1 cellular context compared by ENCODE assay signal in the genomic region with DNA sequence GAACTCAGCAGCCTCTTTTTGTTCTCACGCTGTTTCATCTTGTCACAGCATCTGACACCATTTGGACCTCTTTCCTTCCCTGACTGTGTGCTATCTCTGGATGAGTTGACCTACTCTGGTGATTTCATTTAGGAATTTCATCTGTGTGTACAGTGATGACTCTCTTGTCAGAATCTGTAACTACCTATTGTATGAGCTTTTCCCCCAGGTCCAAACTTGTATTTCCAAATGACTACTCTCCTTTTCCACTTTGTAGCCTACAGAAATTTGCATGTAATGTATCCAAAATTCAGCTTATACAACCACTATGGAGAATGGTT.
TF ChIP-seq lines count a peak whose summit lies in the region.

No MANE protein-coding gene starts in this region.

TF ChIP-seq in GM23338, 12 proteins besides CTCF, POLR2A, EP300 and RAD21 (continued from another document):
- TF ChIP-seq ZNF462 (CRISPR knock-in tag; IDR thresholded peaks at IDR 0.05) (no peak), POLR2AphosphoS5 (IDR thresholded peaks at IDR 0.05; ENCODE audit: low read depth) (no peak), EZH2phosphoT487 (IDR thresholded peaks at IDR 0.05; ENCODE audit: unreplicated experiment) (no peak), CREB1 (CRISPR knock-in tag; IDR thresholded peaks at IDR 0.05; ENCODE audit: low read depth) (no peak), EZH2 (IDR thresholded peaks at IDR 0.05; ENCODE audit: low read depth, unreplicated experiment) (no peak), JUNB (IDR thresholded peaks at IDR 0.05; ENCODE audit: unreplicated experiment) (no peak), REST (IDR thresholded peaks at IDR 0.05; ENCODE audit: unreplicated experiment) (no peak)
- TF ChIP-seq, protein P1, sequence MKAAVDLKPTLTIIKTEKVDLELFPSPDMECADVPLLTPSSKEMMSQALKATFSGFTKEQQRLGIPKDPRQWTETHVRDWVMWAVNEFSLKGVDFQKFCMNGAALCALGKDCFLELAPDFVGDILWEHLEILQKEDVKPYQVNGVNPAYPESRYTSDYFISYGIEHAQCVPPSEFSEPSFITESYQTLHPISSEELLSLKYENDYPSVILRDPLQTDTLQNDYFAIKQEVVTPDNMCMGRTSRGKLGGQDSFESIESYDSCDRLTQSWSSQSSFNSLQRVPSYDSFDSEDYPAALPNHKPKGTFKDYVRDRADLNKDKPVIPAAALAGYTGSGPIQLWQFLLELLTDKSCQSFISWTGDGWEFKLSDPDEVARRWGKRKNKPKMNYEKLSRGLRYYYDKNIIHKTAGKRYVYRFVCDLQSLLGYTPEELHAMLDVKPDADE (IDR thresholded peaks at IDR 0.05): no peak
